In the genomic region with DNA sequence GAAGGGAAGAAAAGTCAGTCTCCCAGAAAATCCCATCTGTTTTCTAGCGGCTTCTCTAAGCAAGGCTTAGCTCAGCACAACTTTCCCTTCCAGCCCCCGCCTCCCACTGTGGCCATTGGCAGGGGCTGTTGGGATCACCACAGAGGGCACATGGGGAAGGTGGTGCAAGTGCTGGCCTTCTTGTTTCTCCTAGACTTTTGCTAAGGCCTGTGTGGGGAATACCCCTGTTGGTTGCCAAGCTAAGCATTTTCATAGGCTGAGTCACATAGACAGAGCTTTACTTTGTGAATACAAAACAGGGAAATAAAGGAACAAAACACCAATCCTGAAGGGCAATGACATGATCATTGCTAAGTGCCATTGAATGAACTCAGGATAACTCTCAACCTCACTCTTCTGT, we compare ENCODE assay signal across 13 cellular contexts. TPM values are rescaled to one million over a fixed set of nuclear protein-coding genes. Genes with fewer than 3 reads are reported as not detected.
DNase-seq lines count a peak whose midpoint lies in the region; ATAC-seq and TF ChIP-seq lines count a peak whose summit lies in the region.
"Had no signal": no experiment of that assay in that cellular context is flagged by ENCODE, and none has a peak within 500 bp of the region (broad histone marks: within the 10 kb centered on the region; RNA-seq: fewer than 3 reads in every experiment).

No MANE protein-coding gene starts in this region.

- no peak overlapping the region for H3K4me2 ChIP-seq in Karpas-422 (ENCODE audit: low read depth, low read length, poor library complexity, severe bottlenecking)

- POLR2A ChIA-PET in naive thymus-derived CD8-positive, alpha-beta T cell (lab: Charles Lee) = no interaction called here

- H3K79me2 ChIP-seq in Karpas-422 (ENCODE audit: low read length) = no peaks in the 10 kb centered on the region

- H3K36me3 Mint-ChIP-seq in naive thymus-derived CD8-positive, alpha-beta T cell = peaks cover 0 to 34% (median 23%) of the 10 kb centered on the region in 3 donors

- H3K4me1 Mint-ChIP-seq in naive thymus-derived CD8-positive, alpha-beta T cell = no peaks in the 10 kb centered on the region
- H3K4me1 Mint-ChIP-seq: activated CD4-positive, alpha-beta memory T cell treated with anti-CD3 and anti-CD28 coated beads, Interleukin-2, amount 10 ng/mL, durations not matched to agents 7 days and 5 days had no signal

- no peaks in the 10 kb centered on the region for H3K9me2 ChIP-seq in Karpas-422 (replicated peaks; ENCODE audit: insufficient read depth, low read length)

- H2AFZ ChIP-seq in Karpas-422 (ENCODE audit: low read length) = no peak overlapping the region

- peaks cover 0 to 2% (median 0%) of the 10 kb centered on the region in 9 donors for H3K9me3 Mint-ChIP-seq in naive thymus-derived CD8-positive, alpha-beta T cell
- H3K9me3 Mint-ChIP-seq: activated CD4-positive, alpha-beta memory T cell treated with anti-CD3 and anti-CD28 coated beads, Interleukin-2, amount 10 ng/mL, durations not matched to agents 7 days and 5 days; CD8-positive, alpha-beta memory T cell had no signal

- DNase-seq in AG20443 (ENCODE audit: low spot score) = peak; percentile 89
- DNase-seq in M059J (ENCODE audit: low read depth) = peak; percentile 93
- DNase-seq in dermis blood vessel endothelial cell = peak; percentile 52
- DNase-seq in non-pigmented ciliary epithelial cell (ENCODE audit: low read depth) = peak; percentile 52
- DNase-seq in Karpas-422 = no peak
- no peak for DNase-seq in naive thymus-derived CD8-positive, alpha-beta T cell
- DNase-seq in NCI-H146 (lab: John Stamatoyannopoulos, UW) = no peak
- no peak for DNase-seq in coronary artery (ENCODE audit: low spot score)
- DNase-seq: activated CD4-positive, alpha-beta memory T cell treated with anti-CD3 and anti-CD28 coated beads, Interleukin-2, amount 10 ng/mL, durations not matched to agents 7 days and 5 days; CD8-positive, alpha-beta memory T cell; NCI-H524 treated with DMSO at 0.1 percent for 48 hours; upper lobe of left lung had no signal

- H3K27me3 ChIP-seq in Karpas-422 (ENCODE audit: low read length) = no peaks in the 10 kb centered on the region
- H3K27me3 ChIP-seq: upper lobe of left lung had no signal

- no peak overlapping the region for H3K27ac Mint-ChIP-seq in naive thymus-derived CD8-positive, alpha-beta T cell
- H3K27ac Mint-ChIP-seq: activated CD4-positive, alpha-beta memory T cell treated with anti-CD3 and anti-CD28 coated beads, Interleukin-2, amount 10 ng/mL, durations not matched to agents 7 days and 5 days; CD8-positive, alpha-beta memory T cell had no signal

- H3K4me3 ChIP-seq in Karpas-422 (ENCODE audit: low read length) (no peak overlapping the region), coronary artery (no peak overlapping the region)
- H3K4me3 ChIP-seq: prostate gland, upper lobe of left lung had no signal

- H3K27ac ChIP-seq in Karpas-422 (ENCODE audit: low read length) = no peak overlapping the region
- H3K27ac ChIP-seq in coronary artery = no peak overlapping the region
- H3K27ac ChIP-seq: prostate gland, upper lobe of left lung had no signal

- ATAC-seq in naive thymus-derived CD8-positive, alpha-beta T cell = no peak

- H4K20me1 ChIP-seq in Karpas-422 (ENCODE audit: insufficient read depth, low read depth, low read length) = no peaks in the 10 kb centered on the region

- no peaks in the 10 kb centered on the region for H3K36me3 ChIP-seq in Karpas-422 (ENCODE audit: insufficient read depth, low read length)
- H3K36me3 ChIP-seq: prostate gland had no signal

- H3K9ac ChIP-seq in Karpas-422 (ENCODE audit: low read length) = no peak overlapping the region

- no peaks in the 10 kb centered on the region for H3K9me3 ChIP-seq in Karpas-422 (ENCODE audit: low read length)
- H3K9me3 ChIP-seq: prostate gland, upper lobe of left lung had no signal

- no peak overlapping the region for H3K4me3 Mint-ChIP-seq in naive thymus-derived CD8-positive, alpha-beta T cell
- H3K4me3 Mint-ChIP-seq: activated CD4-positive, alpha-beta memory T cell treated with anti-CD3 and anti-CD28 coated beads, Interleukin-2, amount 10 ng/mL, durations not matched to agents 7 days and 5 days; CD8-positive, alpha-beta memory T cell had no signal

- no peaks in the 10 kb centered on the region for H3K27me3 Mint-ChIP-seq in naive thymus-derived CD8-positive, alpha-beta T cell
- H3K27me3 Mint-ChIP-seq: activated CD4-positive, alpha-beta memory T cell treated with anti-CD3 and anti-CD28 coated beads, Interleukin-2, amount 10 ng/mL, durations not matched to agents 7 days and 5 days had no signal

- TF ChIP-seq CTCF in coronary artery (IDR thresholded peaks at IDR 0.05) = no peak

- H3K4me1 ChIP-seq in Karpas-422 (ENCODE audit: low read length) = no peaks in the 10 kb centered on the region
- H3K4me1 ChIP-seq: prostate gland, upper lobe of left lung had no signal

RNA-seq across cellular contexts. Expression of a gene that starts 32.4 kb away (rescaled TPM):
- total RNA-seq in M059J (2014; rRNA removed; shearing (Covaris generic)) = 8.1 and 18.8 TPM in 2 replicates
- 10.6 and 19.3 TPM in 2 replicates for total RNA-seq in dermis blood vessel endothelial cell
- total RNA-seq in Karpas-422 (2014; rRNA removed; shearing (Covaris generic); ENCODE audit: low replicate concordance) = 4.4 and 9.0 TPM in 2 replicates
- total RNA-seq in naive thymus-derived CD8-positive, alpha-beta T cell = 1 to 10 TPM; 6.7 to 8.3 TPM
- polyA plus RNA-seq in naive thymus-derived CD8-positive, alpha-beta T cell = 1 to 10 TPM in 1 of 3 donors, under 1 TPM in 2; 0.09 to 1.3 (median 0.53) TPM

Comparison
In these comparisons a context has a peak if more than half of its experiments do, and no peak if none do; other contexts are left out.
1. DNase-seq: peak in AG20443 (single experiment), M059J (single experiment), dermis blood vessel endothelial cell (single experiment) and non-pigmented ciliary epithelial cell (single experiment); none in Karpas-422 (single experiment), naive thymus-derived CD8-positive, alpha-beta T cell (0 of 10), NCI-H146 (single experiment) and coronary artery (single experiment).